Comparison of ENCODE assay signal across 1 cellular context in genomic region chr14:100900837-100901390, GRCh38.
TF ChIP-seq lines count a peak whose summit lies in the region.

No MANE protein-coding gene starts in this region.

TF ChIP-seq in HepG2, 621 proteins besides CTCF, POLR2A, EP300 and RAD21 (continued from another document and continues in another):
- TF ChIP-seq PAXIP1 (CRISPR knock-in tag; conservative IDR thresholded peaks at IDR 0.05) (no peak; the same call in 1 of the 2 replicates), IRX3 (CRISPR knock-in tag; IDR thresholded peaks at IDR 0.05; ENCODE audit: borderline replicate concordance, low read depth) (no peak), ZBTB34 (CRISPR knock-in tag; IDR thresholded peaks at IDR 0.05) (no peak), ZNF513 (CRISPR knock-in tag; conservative IDR thresholded peaks at IDR 0.05) (no peak), ZSCAN31 (CRISPR knock-in tag; IDR thresholded peaks at IDR 0.05; ENCODE audit: low read depth) (no peak), RBAK (CRISPR knock-in tag; IDR thresholded peaks at IDR 0.05) (no peak), BRCA1 (CRISPR knock-in tag; IDR thresholded peaks at IDR 0.05) (no peak), ZNF841 (CRISPR knock-in tag; IDR thresholded peaks at IDR 0.05; ENCODE audit: borderline replicate concordance) (no peak), ZNF746 (CRISPR knock-in tag; IDR thresholded peaks at IDR 0.05) (no peak), MAF1 (CRISPR knock-in tag; IDR thresholded peaks at IDR 0.05; ENCODE audit: borderline replicate concordance) (no peak), ZNF12 (CRISPR knock-in tag; IDR thresholded peaks at IDR 0.05) (no peak), ZNF274 (CRISPR knock-in tag; IDR thresholded peaks at IDR 0.05) (no peak), STAG1 (CRISPR knock-in tag; IDR thresholded peaks at IDR 0.05) (peak; percentile 98), NFRKB (IDR thresholded peaks at IDR 0.05) (no peak), ZUFSP (CRISPR knock-in tag; IDR thresholded peaks at IDR 0.05; ENCODE audit: borderline replicate concordance) (no peak), MBNL3 (CRISPR knock-in tag; conservative IDR thresholded peaks at IDR 0.05) (no peak), SSRP1 (CRISPR knock-in tag; IDR thresholded peaks at IDR 0.05) (0 out of 2 replicates have a peak, but pooled peaks have one; percentile 46), DBP (CRISPR knock-in tag; IDR thresholded peaks at IDR 0.05; ENCODE audit: not compliant biosample characterization) (no peak), CBX2 (IDR thresholded peaks at IDR 0.05; ENCODE audit: low read depth, low read length) (no peak), CBX2 (CRISPR knock-in tag; IDR thresholded peaks at IDR 0.05; ENCODE audit: low read depth) (no peak), PBX2 (CRISPR knock-in tag; IDR thresholded peaks at IDR 0.05) (no peak), PHF5A (CRISPR knock-in tag; IDR thresholded peaks at IDR 0.05; ENCODE audit: low read depth, unreplicated experiment) (no peak), ARID2 (CRISPR knock-in tag; IDR thresholded peaks at IDR 0.05; ENCODE audit: borderline replicate concordance) (no peak), ZNF543 (CRISPR knock-in tag; IDR thresholded peaks at IDR 0.05) (no peak), NCOA5 (CRISPR knock-in tag; IDR thresholded peaks at IDR 0.05) (no peak), STAT6 (CRISPR knock-in tag; IDR thresholded peaks at IDR 0.05; ENCODE audit: borderline replicate concordance) (no peak), FOXK2 (IDR thresholded peaks at IDR 0.05) (no peak), ZNF687 (CRISPR knock-in tag; IDR thresholded peaks at IDR 0.05) (peak; percentile 84), ZNF616 (CRISPR knock-in tag; IDR thresholded peaks at IDR 0.05; ENCODE audit: low read depth) (no peak), SMAD3 (CRISPR knock-in tag; IDR thresholded peaks at IDR 0.05) (no peak), GATAD2A (CRISPR knock-in tag; IDR thresholded peaks at IDR 0.05) (no peak; the same call in 1 of the 2 replicates), ZNF878 (CRISPR knock-in tag; IDR thresholded peaks at IDR 0.05) (no peak), NFKB2 (CRISPR knock-in tag; IDR thresholded peaks at IDR 0.05; ENCODE audit: borderline replicate concordance) (0 out of 2 replicates have a peak, but pooled peaks have one; percentile 26), ZNF766 (CRISPR knock-in tag; IDR thresholded peaks at IDR 0.05; ENCODE audit: borderline replicate concordance) (no peak), HOXA7 (CRISPR knock-in tag; IDR thresholded peaks at IDR 0.05) (no peak), ZNF207 (IDR thresholded peaks at IDR 0.05; ENCODE audit: borderline replicate concordance) (no peak), NFE2L2 (IDR thresholded peaks at IDR 0.05; ENCODE audit: low read length) (no peak), ZNF83 (CRISPR knock-in tag; IDR thresholded peaks at IDR 0.05; ENCODE audit: borderline replicate concordance) (0 out of 2 replicates have a peak, but pooled peaks have one; percentile 38), YY1 (IDR thresholded peaks at IDR 0.05; ENCODE audit: insufficient read depth, insufficient replicate concordance, low read depth, low read length) (peak; percentile 41), ZBED4 (CRISPR knock-in tag; IDR thresholded peaks at IDR 0.05; ENCODE audit: borderline replicate concordance) (no peak), PCBP2 (optimal IDR thresholded peaks at IDR 0.05; ENCODE audit: low read depth, low read length, poor library complexity, severe bottlenecking) (no peak)
